9 cellular contexts compared by ENCODE assay signal in genomic region chr3:141797819-141798405, GRCh38. TPM values are rescaled to one million over a fixed set of nuclear protein-coding genes. Genes with fewer than 3 reads are reported as not detected.
A peak's percentile ranks its signal among the peaks of the same experiment; 100 is the strongest.
DNase-seq lines count a peak whose midpoint lies in the region; ATAC-seq, FAIRE-seq and TF ChIP-seq lines count a peak whose summit lies in the region.
"Had no signal": no experiment of that assay in that cellular context is flagged by ENCODE, and none has a peak within 500 bp of the region (broad histone marks: within the 10 kb centered on the region; RNA-seq: fewer than 3 reads in every experiment).

No MANE protein-coding gene starts in this region.

- H4K20me1 ChIP-seq in Loucy (ENCODE audit: insufficient read depth, low read length, poor library complexity, severe bottlenecking) (no peaks in the 10 kb centered on the region), GM12878 (ENCODE audit: control insufficient read depth, insufficient read depth) (no peaks in the 10 kb centered on the region)

- no peaks in the 10 kb centered on the region for H3K9me3 Mint-ChIP-seq in stimulated activated naive B cell treated with anti-CD40 and anti-IgM and Interleukin-4, amounts not matched to agents 10 μg/mL and 1 μg/mL and 100 μg/mL, for 72 hours

- TF ChIP-seq POLR2A in GM12878 (IDR thresholded peaks at IDR 0.05; ENCODE audit: low read depth, low read length) = no peak

- no peak overlapping the region for H3K27ac ChIP-seq in GM12878 (ENCODE audit: control insufficient read depth, insufficient read depth)

- no TSS peak for BruUV-seq in GM12878 (replicated peaks; lab: Mats Ljungman, UMichigan)

- H3K9ac ChIP-seq in Loucy (ENCODE audit: low read depth, low read length, poor library complexity, severe bottlenecking) = peak overlapping the region; percentile 91
- H3K9ac ChIP-seq in GM12878 (ENCODE audit: control insufficient read depth, insufficient read depth, low read length) = 0 out of 2 replicates have a peak overlapping the region, but pooled peaks have one; percentile 19

- H3K79me2 ChIP-seq in Loucy (ENCODE audit: insufficient read depth, low read length) (peaks cover 7% of the 10 kb centered on the region; the same call in 1 of the 2 replicates), GM12878 (ENCODE audit: control insufficient read depth, insufficient read depth, low read length) (no peaks in the 10 kb centered on the region)

- H3K27ac Mint-ChIP-seq in stimulated activated naive B cell treated with anti-CD40 and anti-IgM and Interleukin-4, amounts not matched to agents 10 μg/mL and 1 μg/mL and 100 μg/mL, for 72 hours = peak overlapping the region; percentile 95

- no peaks in the 10 kb centered on the region for H3K36me3 Mint-ChIP-seq in stimulated activated naive B cell treated with anti-CD40 and anti-IgM and Interleukin-4, amounts not matched to agents 10 μg/mL and 1 μg/mL and 100 μg/mL, for 72 hours

- DNase-seq in GM12878 (ENCODE audit: low read depth, low spot score) (no peak), left lobe of liver (ENCODE audit: low spot score) (no peak), foreskin melanocyte (no peak), A172 (ENCODE audit: low spot score) (no peak), OCI-M1 (lab: John Stamatoyannopoulos, UW) (no peak)
- no peak for DNase-seq in stimulated activated naive B cell treated with anti-CD40 and anti-IgM and Interleukin-4, amounts not matched to agents 10 μg/mL and 1 μg/mL and 100 μg/mL, for 72 hours
- DNase-seq: NCI-H226 had no signal

- H3K9me2 ChIP-seq in Loucy (replicated peaks; ENCODE audit: low read depth, low read length) = no peaks in the 10 kb centered on the region

- peaks cover 0 to 5% of the 10 kb centered on the region in 2 donors for H3K27me3 Mint-ChIP-seq in stimulated activated naive B cell treated with anti-CD40 and anti-IgM and Interleukin-4, amounts not matched to agents 10 μg/mL and 1 μg/mL and 100 μg/mL, for 72 hours

- H3F3A ChIP-seq in Loucy (ENCODE audit: low read depth) = peaks cover 12% of the 10 kb centered on the region

- SMC1A ChIA-PET in GM12878 (lab: Charles Lee; ENCODE audit: uncharacterized antibody, unreplicated experiment) = no interaction called here

- 75% methylated on average over 10 of the region's 10 CpGs for WGBS in GM12878 (ENCODE audit: insufficient coverage, insufficient replicate concordance, low lambda C conversion rate, missing lambda C conversion rate)

- H3K4me1 Mint-ChIP-seq in stimulated activated naive B cell treated with anti-CD40 and anti-IgM and Interleukin-4, amounts not matched to agents 10 μg/mL and 1 μg/mL and 100 μg/mL, for 72 hours = peaks cover 39 to 42% of the 10 kb centered on the region in 2 donors

- TF ChIP-seq RAD21 in GM12878 (IDR thresholded peaks at IDR 0.05; ENCODE audit: insufficient read depth, low read depth, low read length) = no peak

- intact Hi-C loops in GM12878 (cut with micrococcal nuclease; ENCODE audit: unreplicated experiment) = no loop called here

- RAD21 ChIA-PET in GM12878 (lab: Charles Lee; ENCODE audit: unreplicated experiment) = no interaction called here

- H3K4me2 ChIP-seq in Loucy (ENCODE audit: low read depth, low read length, poor library complexity, severe bottlenecking) = peak overlapping the region; percentile 92
- H3K4me2 ChIP-seq in GM12878 (ENCODE audit: control insufficient read depth, insufficient read depth) = peak overlapping the region; percentile 79

- in situ Hi-C loops in GM12878 (cut with MboI) = no loop called here

- no peaks in the 10 kb centered on the region for H3K36me3 ChIP-seq in Loucy (ENCODE audit: insufficient read depth, low read length)
- no peaks in the 10 kb centered on the region for H3K36me3 ChIP-seq in GM12878 (ENCODE audit: control insufficient read depth in 2 of 2, insufficient read depth in 2 of 2, low read length in 1 of 2)

- no peak for FAIRE-seq in GM12878 (lab: Jason Lieb, UNC)

- peak overlapping the region; percentile 76 for H3K4me3 ChIP-seq in Loucy (ENCODE audit: low read length, poor library complexity, severe bottlenecking)
- no peak overlapping the region for H3K4me3 ChIP-seq in GM12878

- no peaks in the 10 kb centered on the region for H3K27me3 ChIP-seq in Loucy (ENCODE audit: insufficient read depth, low read length, poor library complexity, severe bottlenecking)
- H3K27me3 ChIP-seq in GM12878 (replicated peaks in 1 of 2; ENCODE audit: control insufficient read depth in 2 of 2, insufficient read depth in 2 of 2, low read length in 1 of 2) = no peaks in the 10 kb centered on the region; a peak in 1 of 4 replicates

- CTCF ChIA-PET in GM12878 (lab: Yijun Ruan, JAX) = no interaction called here

- POLR2A ChIA-PET in GM12878 (lab: Charles Lee) = no interaction called here

- no peak for TF ChIP-seq EP300 in GM12878 (IDR thresholded peaks at IDR 0.05; ENCODE audit: borderline replicate concordance in 1 of 2, control insufficient read depth in 1 of 2, low read depth in 2 of 2, low read length in 2 of 2)

- H3K9me3 ChIP-seq in Loucy (ENCODE audit: insufficient read depth, low read depth, low read length) (no peaks in the 10 kb centered on the region), GM12878 (replicated peaks; ENCODE audit: control insufficient read depth, insufficient read depth, low read length) (no peaks in the 10 kb centered on the region)

- ATAC-seq in GM12878 (no peak), left lobe of liver (peak; percentile 61), HG03442 (IDR thresholded peaks at IDR 0.05; ENCODE audit: unreplicated experiment) (no peak)
- no peak for ATAC-seq in stimulated activated naive B cell treated with anti-CD40 and anti-IgM and Interleukin-4, amounts not matched to agents 10 μg/mL and 1 μg/mL and 100 μg/mL, for 72 hours (replicated peaks)

- H3K4me1 ChIP-seq in Loucy (ENCODE audit: insufficient read depth, low read length, poor library complexity, severe bottlenecking) = peaks cover 49% of the 10 kb centered on the region
- H3K4me1 ChIP-seq in GM12878 (ENCODE audit: control insufficient read depth, insufficient read depth, low read length) = peaks cover 19% of the 10 kb centered on the region

- H2AFZ ChIP-seq in Loucy (ENCODE audit: low read length) = peak overlapping the region; percentile 63
- peak overlapping the region; percentile 92 for H2AFZ ChIP-seq in GM12878 (ENCODE audit: control insufficient read depth, low read depth, low read length)

- TF ChIP-seq CTCF in Loucy (conservative IDR thresholded peaks at IDR 0.05; ENCODE audit: low read length) (no peak), GM12878 (IDR thresholded peaks at IDR 0.05 in 2 of 3, conservative IDR thresholded peaks at IDR 0.05 in 1 of 3; ENCODE audit: control insufficient read depth in 2 of 3, extremely low read depth in 1 of 3, insufficient read depth in 1 of 3, low read depth in 3 of 3, low read length in 3 of 3) (no peak)

- H3K4me3 Mint-ChIP-seq in stimulated activated naive B cell treated with anti-CD40 and anti-IgM and Interleukin-4, amounts not matched to agents 10 μg/mL and 1 μg/mL and 100 μg/mL, for 72 hours = peak overlapping the region; percentile 77 to 84

TF ChIP-seq in GM12878, 131 proteins besides CTCF, POLR2A, EP300 and RAD21 (continues in another document):
- TF ChIP-seq ZNF274 (IDR thresholded peaks at IDR 0.05; ENCODE audit: insufficient read depth, insufficient read length) = no peak

RNA-seq across cellular contexts. Expression of gene GRK7, which starts 34.7 kb away (rescaled TPM):
- not detected in 2 replicates for total RNA-seq in GM12878 (2013; cell fraction: nucleolus; rRNA removed)
- total RNA-seq in GM12878 (2014; rRNA removed) (not detected in 2 replicates), GM12878 (2014; rRNA removed; fragmentation: Illumina TruSeq; extraction: Trizol) (not detected in 2 replicates), GM12878 (2021) (not detected in 2 replicates), left lobe of liver (not detected)
- polyA plus RNA-seq in GM12878 (2011; ENCODE audit: low read depth) = not detected
- polyA plus RNA-seq in GM12878 (2011; rRNA removed) (not detected in 2 replicates), GM12878 (2014; fragmentation: Illumina TruSeq; extraction: Trizol) (not detected in 2 replicates), GM12878 (2014; fragmentation: Nextera tagmentation; extraction: Ambion mirVana) (not detected), GM12878 (2014; rRNA removed) (not detected in 2 replicates), GM12878 (2016; fragmentation: Nextera tagmentation; extraction: Ambion mirVana) (not detected)
- not detected in 2 replicates for polyA plus RNA-seq in GM12878 (2011; cell fraction: cytosol; rRNA removed)
- 0.03 TPM in 1 of 2 replicates, not detected in the other for polyA plus RNA-seq in GM12878 (2011; cell fraction: nucleus; rRNA removed)
- polyA plus RNA-seq in GM12878 (2012) = not detected in 2 replicates
- 0.10 TPM in 1 of 2 replicates, not detected in the other for polyA minus RNA-seq in GM12878 (2011; rRNA and poly(A)+ RNA removed)
- not detected in 2 replicates for polyA minus RNA-seq in GM12878 (2011; cell fraction: cytosol; rRNA and poly(A)+ RNA removed)
- polyA minus RNA-seq in GM12878 (2011; cell fraction: nucleus; rRNA and poly(A)+ RNA removed) = not detected in 2 replicates
- not detected in 2 replicates for total RNA-seq in A172 (2014; rRNA removed; shearing (Covaris generic))

RNA-seq across cellular contexts. Expression of gene RNF7, which starts 59.8 kb away (rescaled TPM):
- 21.5 and 23.7 TPM in 2 replicates for total RNA-seq in GM12878 (2013; cell fraction: nucleolus; rRNA removed)
- 36.0 and 40.8 TPM in 2 replicates for total RNA-seq in GM12878 (2014; rRNA removed)
- 50.2 and 52.1 TPM in 2 replicates for total RNA-seq in GM12878 (2014; rRNA removed; fragmentation: Illumina TruSeq; extraction: Trizol)
- total RNA-seq in GM12878 (2021) = 71.4 TPM in 2 replicates
- 108 TPM for polyA plus RNA-seq in GM12878 (2011; ENCODE audit: low read depth)
- 81.5 and 110 TPM in 2 replicates for polyA plus RNA-seq in GM12878 (2011; rRNA removed)
- 63.4 and 76.2 TPM in 2 replicates for polyA plus RNA-seq in GM12878 (2011; cell fraction: cytosol; rRNA removed)
- polyA plus RNA-seq in GM12878 (2011; cell fraction: nucleus; rRNA removed) = 26.3 and 29.6 TPM in 2 replicates
- polyA plus RNA-seq in GM12878 (2012) = 63.5 and 72.3 TPM in 2 replicates
- polyA plus RNA-seq in GM12878 (2014; fragmentation: Illumina TruSeq; extraction: Trizol) = 38.4 and 50.3 TPM in 2 replicates
- polyA plus RNA-seq in GM12878 (2014; fragmentation: Nextera tagmentation; extraction: Ambion mirVana) = 10 to 100 TPM; 83.8 to 98.6 TPM
- 43.6 and 51.6 TPM in 2 replicates for polyA plus RNA-seq in GM12878 (2014; rRNA removed)
- polyA plus RNA-seq in GM12878 (2016; fragmentation: Nextera tagmentation; extraction: Ambion mirVana) = 100 to 1,000 TPM; 141 to 146 TPM
- 17.3 and 22.9 TPM in 2 replicates for polyA minus RNA-seq in GM12878 (2011; rRNA and poly(A)+ RNA removed)
- 12.4 and 14.3 TPM in 2 replicates for polyA minus RNA-seq in GM12878 (2011; cell fraction: cytosol; rRNA and poly(A)+ RNA removed)
- 10.0 and 13.0 TPM in 2 replicates for polyA minus RNA-seq in GM12878 (2011; cell fraction: nucleus; rRNA and poly(A)+ RNA removed)
- total RNA-seq in left lobe of liver = 33.0 TPM
- 143 and 201 TPM in 2 replicates for total RNA-seq in A172 (2014; rRNA removed; shearing (Covaris generic))
